Comparison of ENCODE assay signal across 8 cellular contexts in the genomic region with DNA sequence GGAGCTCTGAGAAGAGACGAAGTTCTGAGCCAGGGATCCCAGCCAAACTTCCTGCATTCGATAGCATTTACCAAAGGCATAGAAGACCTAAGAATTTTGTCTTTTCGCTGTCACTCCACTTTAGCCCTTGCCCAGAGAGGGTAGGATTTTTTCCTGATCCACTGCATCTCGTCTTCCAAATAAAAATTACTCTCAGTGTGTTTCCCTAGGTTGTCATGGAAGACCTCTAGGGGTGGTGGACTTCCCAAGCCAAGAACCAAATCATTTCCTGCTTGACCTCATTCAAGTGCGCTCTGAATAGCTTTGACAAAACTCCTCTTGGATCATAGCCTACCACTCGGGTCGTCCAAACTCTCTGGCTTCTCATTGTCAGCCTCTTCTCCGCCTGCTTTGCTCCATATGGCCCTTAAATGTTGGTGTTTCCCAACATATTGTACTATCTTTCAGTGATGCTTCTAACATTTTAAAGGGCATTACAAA. TPM values are rescaled to one million over a fixed set of nuclear protein-coding genes. Genes with fewer than 3 reads are reported as not detected.
A peak's percentile ranks its signal among the peaks of the same experiment; 100 is the strongest.
DNase-seq lines count a peak whose midpoint lies in the region; ATAC-seq, FAIRE-seq and TF ChIP-seq lines count a peak whose summit lies in the region.

No MANE protein-coding gene starts in this region.

- no peaks in the 10 kb centered on the region for H3K36me3 ChIP-seq in pancreas

- H3K27ac ChIP-seq in pancreas: peak overlapping the region; percentile 28 to 73 (median 54)

- peaks cover 35 to 41% (median 38%) of the 10 kb centered on the region in 3 donors for H3K4me1 ChIP-seq in pancreas

- FAIRE-seq in pancreas (lab: Jason Lieb, UNC): no peak

- intact Hi-C loops in pancreas (cut with DNase I): loop anchor here in 2 of 3 donors (5.0 to 10.0 kb wide), 3 partner anchors 55 to 315 kb away; a partner anchor contains a TSS

- 27 to 32% methylated on average over 8 of the region's 8 CpGs for WGBS in pancreas, 2 donors

- ATAC-seq in GM18498 (IDR thresholded peaks at IDR 0.05; ENCODE audit: unreplicated experiment) (peak; percentile 0), pancreas (peak; percentile 5 to 28 (median 14))

- H3K27me3 ChIP-seq in pancreas: no peaks in the 10 kb centered on the region

- DNase-seq in RPMI7951 (ENCODE audit: low read depth) (peak; percentile 57), fibroblast of gingiva (ENCODE audit: low read depth) (peak; percentile 66), pancreas (peak in 1 of 6 donors; percentile 19), COLO668 (lab: John Stamatoyannopoulos, UW; ENCODE audit: unreplicated experiment) (no peak), GM19240 (ENCODE audit: insufficient read length, low spot score) (no peak), epidermal melanocyte (ENCODE audit: insufficient read length, low spot score) (no peak)
- DNase-seq in stimulated activated CD4-positive, alpha-beta T cell treated with anti-CD3 and anti-CD28 coated beads, Interleukin-12 subunit alpha, Interleukin-12 subunit beta, amount 100 ng/mL, for 4 hours: no peak

- H3K9me3 ChIP-seq in pancreas: no peaks in the 10 kb centered on the region

- H3K4me3 ChIP-seq in pancreas: peak overlapping the region; percentile 78 to 90 (median 78)

- TF ChIP-seq CTCF in pancreas (IDR thresholded peaks at IDR 0.05): no peak

RNA-seq across cellular contexts. Expression of a gene that starts 0.4 kb away (rescaled TPM):
- total RNA-seq in RPMI7951 (2014; rRNA removed; shearing (Covaris generic)): 16.2 and 22.5 TPM in 2 replicates
- 10 to 100 TPM in 2 of 6 donors, 1 to 10 TPM in 4; 8.0 to 12.8 (median 9.7) TPM for total RNA-seq in pancreas
- polyA plus RNA-seq in pancreas: 10 to 100 TPM; 14.0 to 16.7 TPM

RNA-seq across cellular contexts. Expression of a gene that starts 16.5 kb away (rescaled TPM):
- total RNA-seq in RPMI7951 (2014; rRNA removed; shearing (Covaris generic)): 31.9 and 34.1 TPM in 2 replicates
- total RNA-seq in pancreas: 10 to 100 TPM in 2 of 6 donors, 1 to 10 TPM in 4; 6.3 to 16.9 (median 8.5) TPM
- 1 to 10 TPM; 3.2 to 4.6 TPM for polyA plus RNA-seq in pancreas

RNA-seq across cellular contexts. Expression of a gene that starts 59.1 kb away (rescaled TPM):
- total RNA-seq in RPMI7951 (2014; rRNA removed; shearing (Covaris generic)): 0.78 and 1.2 TPM in 2 replicates
- 1 to 10 TPM; 4.9 to 6.6 (median 5.5) TPM for total RNA-seq in pancreas
- polyA plus RNA-seq in pancreas: 1 to 10 TPM; 1.3 to 1.6 TPM

Comparison
In these comparisons a context has a peak if more than half of its experiments do, and no peak if none do; other contexts are left out.
1. DNase-seq: peak in RPMI7951 (single experiment) and fibroblast of gingiva (single experiment); none in stimulated activated CD4-positive, alpha-beta T cell treated with anti-CD3 and anti-CD28 coated beads, Interleukin-12 subunit alpha, Interleukin-12 subunit beta, amount 100 ng/mL, for 4 hours (single experiment), COLO668 (single experiment), GM19240 (single experiment) and epidermal melanocyte (single experiment).